ENCODE assay signal across 28 cellular contexts in the genomic region with DNA sequence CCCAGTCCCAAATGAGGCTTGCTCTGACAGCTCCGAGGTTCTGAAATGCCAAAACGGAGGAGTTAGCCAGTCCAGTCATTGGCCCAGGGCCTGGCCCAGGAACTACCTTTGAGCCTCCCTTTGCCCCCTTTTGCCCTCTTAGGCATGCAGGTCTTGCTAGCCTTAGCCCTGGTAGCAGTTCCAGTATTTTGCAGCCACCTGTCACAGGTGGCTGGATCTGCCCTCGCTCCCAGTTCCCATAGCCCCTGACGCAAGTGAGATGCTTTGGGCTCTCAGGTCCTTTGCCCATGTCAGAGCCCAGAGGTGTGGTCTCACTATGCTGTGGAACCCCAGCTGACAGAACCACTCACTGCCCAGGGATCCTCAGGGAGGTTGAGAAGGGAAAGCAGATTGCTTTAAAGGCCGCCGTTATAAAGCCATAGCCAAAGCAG. TPM values are rescaled to one million over a fixed set of nuclear protein-coding genes. Genes with fewer than 3 reads are reported as not detected.
DNase-seq lines count a peak whose midpoint lies in the region; ATAC-seq and TF ChIP-seq lines count a peak whose summit lies in the region.
"Had no signal": no experiment of that assay in that cellular context is flagged by ENCODE, and none has a peak within 500 bp of the region (broad histone marks: within the 10 kb centered on the region; RNA-seq: fewer than 3 reads in every experiment).

No MANE protein-coding gene starts in this region.

- no peaks in the 10 kb centered on the region for H3F3A ChIP-seq in GM23338 (replicated peaks; ENCODE audit: low read depth)

- H3K27me3 ChIP-seq in GM23338 (ENCODE audit: insufficient read depth) (no peaks in the 10 kb centered on the region), colonic mucosa (no peaks in the 10 kb centered on the region), brain microvascular endothelial cell (replicated peaks) (no peaks in the 10 kb centered on the region), osteoblast (ENCODE audit: insufficient read depth, low read length) (no peaks in the 10 kb centered on the region)
- H3K27me3 ChIP-seq: BE2C, uterus had no signal

- no peak overlapping the region for H3K27ac Mint-ChIP-seq in GM23338
- H3K27ac Mint-ChIP-seq: nephron, T-cell had no signal

- H3K9ac ChIP-seq in colonic mucosa (ENCODE audit: low read depth in 2 of 2, low read length in 2 of 2), result no peak overlapping the region

- H3K27ac ChIP-seq in GM23338 (ENCODE audit: low read depth) (no peak overlapping the region), colonic mucosa (no peak overlapping the region), brain microvascular endothelial cell (no peak overlapping the region), osteoblast (ENCODE audit: low read depth, low read length) (no peak overlapping the region)
- H3K27ac ChIP-seq: prostate gland, uterus had no signal

- H4K20me1 ChIP-seq in GM23338 (replicated peaks; ENCODE audit: insufficient read depth) (no peaks in the 10 kb centered on the region), osteoblast (ENCODE audit: insufficient read depth, low read length) (no peaks in the 10 kb centered on the region)

- no peak for ATAC-seq in GM23338
- no peak for ATAC-seq in GM21447 (IDR thresholded peaks at IDR 0.05; ENCODE audit: unreplicated experiment)
- ATAC-seq: T-cell had no signal

- in situ Hi-C loops in brain microvascular endothelial cell (cut with HindIII; ENCODE audit: low pct_ligation_motif_present, low sequenced_read_pairs), result no loop called here

- no peak overlapping the region for H3K4me2 ChIP-seq in GM23338
- H3K4me2 ChIP-seq in osteoblast (ENCODE audit: insufficient read depth, low read length), result no peak overlapping the region
- H3K4me2 ChIP-seq: smooth muscle cell had no signal

- H3K4me1 ChIP-seq in GM23338 (ENCODE audit: insufficient read depth), result no peaks in the 10 kb centered on the region
- no peaks in the 10 kb centered on the region for H3K4me1 ChIP-seq in colonic mucosa
- peaks cover 11% of the 10 kb centered on the region for H3K4me1 ChIP-seq in osteoblast (ENCODE audit: insufficient read depth, low read length)
- H3K4me1 ChIP-seq: BE2C, HAP-1, prostate gland, uterus had no signal

- H3K9me2 ChIP-seq in GM23338 (ENCODE audit: insufficient read depth), result peaks cover 9% of the 10 kb centered on the region; the same call in 1 of the 2 replicates

- H3K27me3 Mint-ChIP-seq in GM23338 (ENCODE audit: insufficient read depth, low read depth, poor library complexity), result peaks cover 4% of the 10 kb centered on the region

- no peaks in the 10 kb centered on the region for H3K4me1 Mint-ChIP-seq in GM23338
- H3K4me1 Mint-ChIP-seq: T-cell had no signal

- H3K4me3 ChIP-seq in GM23338 (no peak overlapping the region), colonic mucosa (no peak overlapping the region), brain microvascular endothelial cell (ENCODE audit: low read depth, low read length) (no peak overlapping the region), osteoblast (ENCODE audit: insufficient read depth, low read length) (no peak overlapping the region)
- H3K4me3 ChIP-seq: HAP-1, prostate gland, smooth muscle cell, uterus had no signal

- no peak overlapping the region for H3K4me3 Mint-ChIP-seq in GM23338
- H3K4me3 Mint-ChIP-seq: nephron, T-cell had no signal

- no peak for TF ChIP-seq CTCF in GM23338 (conservative IDR thresholded peaks at IDR 0.05; ENCODE audit: low read depth in 2 of 2)
- TF ChIP-seq CTCF in colonic mucosa (IDR thresholded peaks at IDR 0.05), result no peak
- TF ChIP-seq CTCF in brain microvascular endothelial cell (IDR thresholded peaks at IDR 0.05; ENCODE audit: low read depth, low read length, missing control alignments), result no peak
- no peak for TF ChIP-seq CTCF in osteoblast (IDR thresholded peaks at IDR 0.05; ENCODE audit: extremely low read depth, low read depth, low read length)

- peak overlapping the region; percentile 86 for H2AFZ ChIP-seq in GM23338
- H2AFZ ChIP-seq in osteoblast (ENCODE audit: low read length), result no peak overlapping the region

- intact Hi-C loops in colonic mucosa (cut with DNase I), result no loop called here
- intact Hi-C loops in posterior vena cava (cut with DNase I), result no loop called here

- no peaks in the 10 kb centered on the region for H3K36me3 Mint-ChIP-seq in GM23338 (ENCODE audit: low read depth)
- H3K36me3 Mint-ChIP-seq: T-cell had no signal

- H3K9me3 Mint-ChIP-seq in GM23338, result no peaks in the 10 kb centered on the region
- H3K9me3 Mint-ChIP-seq: nephron, T-cell had no signal

- no peaks in the 10 kb centered on the region for H3K9me3 ChIP-seq in colonic mucosa
- no peaks in the 10 kb centered on the region for H3K9me3 ChIP-seq in osteoblast (ENCODE audit: low read depth, low read length)
- H3K9me3 ChIP-seq: BE2C, HAP-1, prostate gland, uterus had no signal

- peak; percentile 53 for DNase-seq in activated CD8-positive, alpha-beta memory T cell treated with anti-CD3 and anti-CD28 coated beads for 24 hours
- DNase-seq in activated CD8-positive, alpha-beta memory T cell treated with anti-CD3 and anti-CD28 coated beads, Interleukin-2, amount 50 U/mL, for 48 hours, result no peak
- no peak for DNase-seq in GM23338 (ENCODE audit: low spot score)
- peak; percentile 18 for DNase-seq in colonic mucosa
- DNase-seq in posterior vena cava (ENCODE audit: low spot score), result peak; percentile 73
- DNase-seq in brain microvascular endothelial cell, result no peak
- DNase-seq in osteoblast (ENCODE audit: insufficient read length, low spot score, missing footprints), result no peak
- DNase-seq: activated CD4-positive, alpha-beta T cell treated with anti-CD3 and anti-CD28 coated beads, Interleukin-2, amount 50 U/mL, for 4 hours; BE2C; COR-L47; foreskin melanocyte; kidney; MV-4-11; NCI-H187; NCI-H82; SIG-M5; stimulated activated CD4-positive, alpha-beta T cell treated with anti-CD3 and anti-CD28 coated beads, Interleukin-4, amount 100 ng/mL, for 4 hours had no signal

- H3K79me2 ChIP-seq in GM23338 (replicated peaks; ENCODE audit: insufficient read depth) (no peaks in the 10 kb centered on the region), osteoblast (ENCODE audit: insufficient read depth, low read length) (no peaks in the 10 kb centered on the region)

- no peaks in the 10 kb centered on the region; the same call in 1 of the 2 replicates for H3K36me3 ChIP-seq in GM23338 (ENCODE audit: insufficient read depth)
- no peaks in the 10 kb centered on the region for H3K36me3 ChIP-seq in colonic mucosa
- H3K36me3 ChIP-seq in brain microvascular endothelial cell (replicated peaks), result no peaks in the 10 kb centered on the region
- H3K36me3 ChIP-seq in osteoblast (ENCODE audit: insufficient read depth, low read length), result no peaks in the 10 kb centered on the region
- H3K36me3 ChIP-seq: BE2C, HAP-1, prostate gland, uterus had no signal

TF ChIP-seq in GM23338, 12 proteins besides CTCF, POLR2A, EP300 and RAD21 (continues in another document):
- TF ChIP-seq ETS1 (IDR thresholded peaks at IDR 0.05) (no peak), CREB1 (CRISPR knock-in tag; IDR thresholded peaks at IDR 0.05; ENCODE audit: low read depth) (no peak), EZH2 (IDR thresholded peaks at IDR 0.05; ENCODE audit: low read depth, unreplicated experiment) (no peak), NANOG (IDR thresholded peaks at IDR 0.05; ENCODE audit: borderline replicate concordance) (no peak)

RNA-seq across cellular contexts. Expression of gene GPRIN2, which starts 42.0 kb away (rescaled TPM):
- total RNA-seq in GM23338 (2014; rRNA removed; shearing (Covaris generic)), result 24.4 and 28.5 TPM in 2 replicates
- polyA plus RNA-seq in GM23338 (2016; fragmentation: Nextera tagmentation; extraction: Ambion mirVana), result 2.9 and 3.0 TPM in 2 replicates
- total RNA-seq in colonic mucosa, result 10 to 100 TPM; 32.3 to 34.4 TPM
- total RNA-seq in posterior vena cava, result not detected
- not detected in 2 replicates for total RNA-seq in osteoblast
- total RNA-seq: dermis microvascular lymphatic vessel endothelial cell, mesenteric fat pad, OCI-LY7, smooth muscle cell, T-cell had no signal

RNA-seq across cellular contexts. Expression of gene NPY4R, which starts 48.7 kb away (rescaled TPM):
- total RNA-seq in GM23338 (2014; rRNA removed; shearing (Covaris generic)), result not detected in 2 replicates
- not detected in 2 replicates for polyA plus RNA-seq in GM23338 (2016; fragmentation: Nextera tagmentation; extraction: Ambion mirVana)
- total RNA-seq in colonic mucosa (1 to 10 TPM; 6.3 to 9.3 TPM), posterior vena cava (not detected), osteoblast (under 0.01 and 0.36 TPM in 2 replicates)
- total RNA-seq: dermis microvascular lymphatic vessel endothelial cell, epithelial cell of proximal tubule, kidney, mesenteric fat pad, OCI-LY7, smooth muscle cell, T-cell, uterus had no signal
- polyA plus RNA-seq: smooth muscle cell had no signal

Comparison
In these comparisons a context has a peak if more than half of its experiments do, and no peak if none do; other contexts are left out.
1. DNase-seq: peak in activated CD8-positive, alpha-beta memory T cell treated with anti-CD3 and anti-CD28 coated beads for 24 hours (single experiment), colonic mucosa (single experiment) and posterior vena cava (single experiment); none in activated CD8-positive, alpha-beta memory T cell treated with anti-CD3 and anti-CD28 coated beads, Interleukin-2, amount 50 U/mL, for 48 hours (single experiment), GM23338 (single experiment), brain microvascular endothelial cell (single experiment) and osteoblast (single experiment).
2. RNA of gene GPRIN2, which starts 42.0 kb away (total RNA-seq): 32.3 to 34.4 TPM in colonic mucosa and 24.4 to 28.5 TPM in GM23338; not detected in posterior vena cava and not detected in osteoblast; every median in the first group is over 10 times any median in the second.